16 cellular contexts compared by ENCODE assay signal in the genomic region with DNA sequence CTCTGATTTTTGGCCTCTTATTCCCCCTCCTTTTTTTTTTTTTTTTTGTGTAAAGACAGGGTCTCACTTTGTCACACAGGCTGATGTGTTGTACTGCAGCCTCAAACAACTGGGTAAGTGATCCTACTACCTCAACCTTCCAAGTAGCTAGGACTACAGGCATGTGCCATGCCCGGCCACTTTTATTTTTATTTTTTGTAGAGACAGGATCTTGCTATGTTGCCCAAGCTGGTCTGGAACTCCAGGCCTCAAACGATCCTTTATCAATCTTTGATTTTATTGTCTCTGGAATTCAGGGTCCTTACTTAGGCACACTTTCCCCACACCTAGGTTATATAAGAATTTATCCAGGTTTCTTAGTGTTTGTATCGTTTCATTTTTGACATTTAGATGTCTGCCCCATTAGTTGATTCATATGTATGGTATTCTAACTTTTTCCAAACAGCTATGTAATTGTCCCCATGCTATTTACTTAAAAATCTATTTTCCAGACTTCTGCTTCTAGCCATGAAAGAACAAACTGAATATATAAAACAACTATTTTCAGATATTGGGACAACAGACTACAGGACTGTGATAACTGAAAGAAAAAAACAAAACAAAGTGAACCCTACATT. TPM values are rescaled to one million over a fixed set of nuclear protein-coding genes. Genes with fewer than 3 reads are reported as not detected.
A peak's percentile ranks its signal among the peaks of the same experiment; 100 is the strongest.
DNase-seq lines count a peak whose midpoint lies in the region; ATAC-seq, FAIRE-seq and TF ChIP-seq lines count a peak whose summit lies in the region.
"Had no signal": no experiment of that assay in that cellular context is flagged by ENCODE, and none has a peak within 500 bp of the region (broad histone marks: within the 10 kb centered on the region; RNA-seq: fewer than 3 reads in every experiment).

No MANE protein-coding gene starts in this region.

- H3K27me3 Mint-ChIP-seq in nephron progenitor cell (ENCODE audit: low read depth, poor library complexity): no peaks in the 10 kb centered on the region
- H3K27me3 Mint-ChIP-seq: activated CD4-positive, alpha-beta memory T cell treated with anti-CD3 and anti-CD28 coated beads, Interleukin-2, amount 10 ng/mL, durations not matched to agents 7 days and 5 days had no signal

- DNase-seq in SK-N-SH: no peak
- no peak for DNase-seq in endothelial cell of umbilical vein (ENCODE audit: low read depth, low spot score)
- DNase-seq in nephron progenitor cell: no peak
- no peak for DNase-seq in activated CD8-positive, alpha-beta memory T cell treated with anti-CD3 and anti-CD28 coated beads, Interleukin-2, amount 50 U/mL, for 48 hours
- no peak for DNase-seq in activated gamma-delta T cell treated with Interleukin-2 at 50 U/mL for 16 hours
- no peak for DNase-seq in NOMO-1 treated with DMSO at 0.1 percent for 48 hours (lab: John Stamatoyannopoulos, UW; ENCODE audit: unreplicated experiment)
- DNase-seq: activated CD4-positive, alpha-beta memory T cell treated with anti-CD3 and anti-CD28 coated beads, Interleukin-2, amount 10 ng/mL, durations not matched to agents 7 days and 5 days; activated gamma-delta T cell; CD8-positive, alpha-beta T cell; effector memory CD4-positive, alpha-beta T cell; NCI-H2029; RPMI8226; upper lobe of left lung had no signal

- H3K79me2 ChIP-seq in SK-N-SH (ENCODE audit: insufficient read depth) (peaks cover 94% of the 10 kb centered on the region), endothelial cell of umbilical vein (ENCODE audit: control insufficient read depth, insufficient read depth, low read length) (peaks cover 78% of the 10 kb centered on the region)

- H3K4me1 Mint-ChIP-seq in nephron progenitor cell: peaks cover 61% of the 10 kb centered on the region

- H3K27ac Mint-ChIP-seq in nephron progenitor cell: peak overlapping the region; percentile 58
- H3K27ac Mint-ChIP-seq: activated CD4-positive, alpha-beta memory T cell treated with anti-CD3 and anti-CD28 coated beads, Interleukin-2, amount 10 ng/mL, durations not matched to agents 7 days and 5 days; CD8-positive, alpha-beta T cell had no signal

- no peak overlapping the region for H2AFZ ChIP-seq in SK-N-SH (ENCODE audit: low read depth)
- no peak overlapping the region for H2AFZ ChIP-seq in endothelial cell of umbilical vein (ENCODE audit: low read depth, low read length)

- H3K27ac ChIP-seq in C4-2B: peak overlapping the region; percentile 70; the same call in 1 of the 2 replicates
- H3K27ac ChIP-seq in SK-N-SH (ENCODE audit: low read depth in 2 of 2, low read length in 1 of 2): peak overlapping the region; percentile 60 to 84; a peak in 3 of 4 replicates
- H3K27ac ChIP-seq in endothelial cell of umbilical vein (ENCODE audit: insufficient read depth, low read depth, low read length): peak overlapping the region; percentile 74

- TSS peak; percentile 67 for BruUV-seq in endothelial cell of umbilical vein (replicated peaks; lab: Mats Ljungman, UMichigan)

- H3K9ac ChIP-seq in SK-N-SH (peak overlapping the region; percentile 64; the same call in 1 of the 2 replicates), endothelial cell of umbilical vein (replicated peaks; ENCODE audit: extremely low read depth, insufficient read depth, low read length) (peak overlapping the region; percentile 69)

- intact Hi-C loops in endothelial cell of umbilical vein (cut with micrococcal nuclease): loop anchor here (1.0 kb wide), 4 partner anchors 7 to 60 kb away; a partner anchor contains a TSS

- TF ChIP-seq CTCF in C4-2B (conservative IDR thresholded peaks at IDR 0.05) (no peak), SK-N-SH (IDR thresholded peaks at IDR 0.05) (no peak), endothelial cell of umbilical vein (IDR thresholded peaks at IDR 0.05; ENCODE audit: extremely low read depth in 1 of 2, insufficient read depth in 1 of 2, low read depth in 1 of 2, low read length in 2 of 2) (no peak), nephron progenitor cell (IDR thresholded peaks at IDR 0.05) (no peak)

- H3K4me3 Mint-ChIP-seq in nephron progenitor cell: no peak overlapping the region
- H3K4me3 Mint-ChIP-seq: activated CD4-positive, alpha-beta memory T cell treated with anti-CD3 and anti-CD28 coated beads, Interleukin-2, amount 10 ng/mL, durations not matched to agents 7 days and 5 days; CD8-positive, alpha-beta T cell had no signal

- no peak for FAIRE-seq in endothelial cell of umbilical vein (lab: Jason Lieb, UNC)
- FAIRE-seq: GM12892 had no signal

- H3K4me2 ChIP-seq in SK-N-SH: peak overlapping the region; percentile 74
- peak overlapping the region; percentile 84 for H3K4me2 ChIP-seq in endothelial cell of umbilical vein (ENCODE audit: insufficient read depth, low read length)

- H3K27me3 ChIP-seq in SK-N-SH (ENCODE audit: insufficient read depth) (no peaks in the 10 kb centered on the region), endothelial cell of umbilical vein (ENCODE audit: control insufficient read depth in 2 of 2, insufficient read depth in 2 of 2, low read length in 2 of 2) (no peaks in the 10 kb centered on the region)
- H3K27me3 ChIP-seq: upper lobe of left lung had no signal

- no peak for TF ChIP-seq EP300 in SK-N-SH (IDR thresholded peaks at IDR 0.05; ENCODE audit: borderline replicate concordance in 1 of 2, low read depth in 1 of 2, low read length in 1 of 2)

- TF ChIP-seq RAD21 in SK-N-SH (IDR thresholded peaks at IDR 0.05; ENCODE audit: low read length): no peak

- no peaks in the 10 kb centered on the region for H3K9me2 ChIP-seq in SK-N-SH

- H3K36me3 ChIP-seq in SK-N-SH (replicated peaks in 1 of 2; ENCODE audit: control insufficient read depth in 1 of 2, insufficient read depth in 2 of 2, low read length in 1 of 2): peaks cover 0 to 5% of the 10 kb centered on the region in 2 experiments
- no peaks in the 10 kb centered on the region for H3K36me3 ChIP-seq in endothelial cell of umbilical vein (ENCODE audit: control insufficient read depth in 2 of 2, extremely low read depth in 1 of 2, insufficient read depth in 2 of 2, low read length in 2 of 2)

- POLR2A ChIA-PET in SK-N-SH (lab: Yijun Ruan, JAX): no interaction called here
- POLR2A ChIA-PET in endothelial cell of umbilical vein (lab: Charles Lee): interaction anchor here (1.2 to 1.4 kb wide), 6 partner anchors 9 to 186 kb away, joined by 4 to 6 read pairs (median 5); a partner anchor contains a TSS

- H3K9me3 Mint-ChIP-seq in nephron progenitor cell: no peaks in the 10 kb centered on the region
- H3K9me3 Mint-ChIP-seq: activated CD4-positive, alpha-beta memory T cell treated with anti-CD3 and anti-CD28 coated beads, Interleukin-2, amount 10 ng/mL, durations not matched to agents 7 days and 5 days; CD8-positive, alpha-beta T cell had no signal

- H3K4me3 ChIP-seq in SK-N-SH (ENCODE audit: low read depth in 2 of 2, low read length in 1 of 2): peak overlapping the region; percentile 26 to 45; a peak in 3 of 4 replicates
- H3K4me3 ChIP-seq in endothelial cell of umbilical vein (replicated peaks in 1 of 3; ENCODE audit: insufficient read depth in 1 of 3, low read depth in 1 of 3, low read length in 3 of 3): no peak overlapping the region
- H3K4me3 ChIP-seq: upper lobe of left lung had no signal

- H3K36me3 Mint-ChIP-seq in nephron progenitor cell (ENCODE audit: low read depth): peaks cover 33% of the 10 kb centered on the region

- WGBS in SK-N-SH (ENCODE audit: low lambda C conversion rate): 35% methylated on average over 3 of the region's 3 CpGs

- no peak for TF ChIP-seq POLR2A in endothelial cell of umbilical vein (IDR thresholded peaks at IDR 0.05; ENCODE audit: low read depth, low read length)

- no peaks in the 10 kb centered on the region for H3K9me3 ChIP-seq in SK-N-SH
- H3K9me3 ChIP-seq in endothelial cell of umbilical vein (replicated peaks; ENCODE audit: control insufficient read depth, insufficient read depth, low read length): no peaks in the 10 kb centered on the region
- H3K9me3 ChIP-seq: upper lobe of left lung had no signal

- CTCF ChIA-PET in SK-N-SH (lab: Yijun Ruan, JAX) (interaction anchor here (1.1 to 3.4 kb wide), 2 partner anchors 11 to 43 kb away, joined by 4 to 46 read pairs; a partner anchor contains a TSS), endothelial cell of umbilical vein (lab: Charles Lee) (interaction anchor here (0.9 to 3.3 kb wide), 9 partner anchors 11 to 68 kb away, joined by 3 to 38 read pairs (median 8); a partner anchor contains a TSS)

- H4K20me1 ChIP-seq in SK-N-SH (ENCODE audit: insufficient read depth) (no peaks in the 10 kb centered on the region), endothelial cell of umbilical vein (replicated peaks; ENCODE audit: control insufficient read depth, extremely low read depth, insufficient read depth, low read length) (no peaks in the 10 kb centered on the region)

- no peaks in the 10 kb centered on the region for H3K9me1 ChIP-seq in endothelial cell of umbilical vein (replicated peaks; ENCODE audit: control insufficient read depth, extremely low read depth, insufficient read depth, low read length)

- H3F3A ChIP-seq in SK-N-SH (replicated peaks; ENCODE audit: insufficient read depth): peaks cover 27% of the 10 kb centered on the region

- no peak for ATAC-seq in HG02678 (IDR thresholded peaks at IDR 0.05; ENCODE audit: unreplicated experiment)
- ATAC-seq: CD8-positive, alpha-beta T cell had no signal

- H3K4me1 ChIP-seq in SK-N-SH (ENCODE audit: control insufficient read depth in 1 of 2, insufficient read depth in 2 of 2, low read depth in 1 of 2, low read length in 1 of 2) (peaks cover 0 to 17% of the 10 kb centered on the region in 2 experiments; a peak in 3 of 4 replicates), endothelial cell of umbilical vein (ENCODE audit: control insufficient read depth, extremely low read depth, insufficient read depth, low read length) (peaks cover 28% of the 10 kb centered on the region)

- dilution Hi-C loops in endothelial cell of umbilical vein (cut with MboI; ENCODE audit: extremely low pct_ligation_motif_present, low sequenced_read_pairs): no loop called here

RNA-seq across cellular contexts. Expression of a gene that starts 13.9 kb away (rescaled TPM):
- polyA plus RNA-seq in SK-N-SH (2012; rRNA removed) (121 and 135 TPM in 2 replicates), endothelial cell of umbilical vein (121 and 216 TPM in 2 replicates)
- polyA plus RNA-seq in SK-N-SH (2012; cell fraction: cytosol; rRNA removed): 189 and 192 TPM in 2 replicates
- polyA plus RNA-seq in SK-N-SH (2012; cell fraction: nucleus; rRNA removed): 30.0 and 38.6 TPM in 2 replicates
- 96.6 and 97.8 TPM in 2 replicates for total RNA-seq in endothelial cell of umbilical vein
- 137 and 142 TPM in 2 replicates for polyA plus RNA-seq in endothelial cell of umbilical vein (2011; cell fraction: cytosol; rRNA removed)
- 56.7 and 68.7 TPM in 2 replicates for polyA plus RNA-seq in endothelial cell of umbilical vein (2011; cell fraction: nucleus; rRNA removed)
- polyA plus RNA-seq in endothelial cell of umbilical vein (2012): 131 and 158 TPM in 2 replicates
- 55.9 and 57.2 TPM in 2 replicates for polyA minus RNA-seq in endothelial cell of umbilical vein
- polyA minus RNA-seq in endothelial cell of umbilical vein (2011; cell fraction: cytosol; rRNA and poly(A)+ RNA removed): 63.2 TPM
- 42.8 and 56.9 TPM in 2 replicates for polyA minus RNA-seq in endothelial cell of umbilical vein (2011; cell fraction: nucleus; rRNA and poly(A)+ RNA removed)

RNA-seq across cellular contexts. Expression of a gene that starts 14.2 kb away (rescaled TPM):
- polyA plus RNA-seq in SK-N-SH (2012; rRNA removed): 13.9 and 35.3 TPM in 2 replicates
- polyA plus RNA-seq in SK-N-SH (2012; cell fraction: cytosol; rRNA removed): 27.0 and 56.3 TPM in 2 replicates
- 8.4 and 12.8 TPM in 2 replicates for polyA plus RNA-seq in SK-N-SH (2012; cell fraction: nucleus; rRNA removed)
- total RNA-seq in endothelial cell of umbilical vein: 52.4 and 53.4 TPM in 2 replicates
- polyA plus RNA-seq in endothelial cell of umbilical vein: 15.3 and 17.6 TPM in 2 replicates
- 60.9 and 63.6 TPM in 2 replicates for polyA plus RNA-seq in endothelial cell of umbilical vein (2011; cell fraction: cytosol; rRNA removed)
- 43.5 and 45.6 TPM in 2 replicates for polyA plus RNA-seq in endothelial cell of umbilical vein (2011; cell fraction: nucleus; rRNA removed)
- polyA plus RNA-seq in endothelial cell of umbilical vein (2012): 48.3 and 126 TPM in 2 replicates
- 24.4 and 35.3 TPM in 2 replicates for polyA minus RNA-seq in endothelial cell of umbilical vein
- 113 TPM for polyA minus RNA-seq in endothelial cell of umbilical vein (2011; cell fraction: cytosol; rRNA and poly(A)+ RNA removed)
- polyA minus RNA-seq in endothelial cell of umbilical vein (2011; cell fraction: nucleus; rRNA and poly(A)+ RNA removed): 21.2 and 22.7 TPM in 2 replicates

RNA-seq across cellular contexts. Expression of a gene that starts 42.9 kb away (rescaled TPM):
- 15.3 and 20.4 TPM in 2 replicates for polyA plus RNA-seq in SK-N-SH (2012; rRNA removed)
- polyA plus RNA-seq in SK-N-SH (2012; cell fraction: cytosol; rRNA removed): 21.8 and 22.6 TPM in 2 replicates
- 8.2 and 17.5 TPM in 2 replicates for polyA plus RNA-seq in SK-N-SH (2012; cell fraction: nucleus; rRNA removed)
- 22.4 and 25.3 TPM in 2 replicates for total RNA-seq in endothelial cell of umbilical vein
- polyA plus RNA-seq in endothelial cell of umbilical vein: 15.0 and 15.8 TPM in 2 replicates
- 14.2 and 15.8 TPM in 2 replicates for polyA plus RNA-seq in endothelial cell of umbilical vein (2011; cell fraction: cytosol; rRNA removed)
- polyA plus RNA-seq in endothelial cell of umbilical vein (2011; cell fraction: nucleus; rRNA removed): 14.1 and 17.2 TPM in 2 replicates
- polyA plus RNA-seq in endothelial cell of umbilical vein (2012): 16.6 and 22.5 TPM in 2 replicates
- polyA minus RNA-seq in endothelial cell of umbilical vein: 27.0 and 30.2 TPM in 2 replicates
- 32.6 TPM for polyA minus RNA-seq in endothelial cell of umbilical vein (2011; cell fraction: cytosol; rRNA and poly(A)+ RNA removed)
- polyA minus RNA-seq in endothelial cell of umbilical vein (2011; cell fraction: nucleus; rRNA and poly(A)+ RNA removed): 15.1 and 21.4 TPM in 2 replicates

Comparison
In these comparisons a context has a peak if more than half of its experiments do, and no peak if none do; other contexts are left out.
1. H3K4me3 ChIP-seq: peak in SK-N-SH (2 of 2); none in endothelial cell of umbilical vein (0 of 3).
2. Peak in every context shown above with its lines, with median percentiles within 50 percentile points of each other: H3K27ac ChIP-seq.